Comparison of ENCODE assay signal across 10 cellular contexts in genomic region chr2:134252092-134252775, GRCh38. TPM values are rescaled to one million over a fixed set of nuclear protein-coding genes. Genes with fewer than 3 reads are reported as not detected.
DNase-seq lines count a peak whose midpoint lies in the region; ATAC-seq and TF ChIP-seq lines count a peak whose summit lies in the region.
"Had no signal": no experiment of that assay in that cellular context is flagged by ENCODE, and none has a peak within 500 bp of the region (broad histone marks: within the 10 kb centered on the region; RNA-seq: fewer than 3 reads in every experiment).

No MANE protein-coding gene starts in this region.

- H3K9me3 ChIP-seq in DOHH2 (ENCODE audit: control insufficient read depth, insufficient read depth, low read length) (no peaks in the 10 kb centered on the region; the same call in 1 of the 2 replicates), Loucy (ENCODE audit: insufficient read depth, low read depth, low read length) (no peaks in the 10 kb centered on the region), T-helper 17 cell (ENCODE audit: control insufficient read depth, low read length, poor library complexity, severe bottlenecking) (no peaks in the 10 kb centered on the region), PC-9 (ENCODE audit: insufficient read depth, low read depth) (no peaks in the 10 kb centered on the region)

- POLR2A ChIA-PET in PC-9 (lab: Charles Lee; ENCODE audit: unreplicated experiment) = no interaction called here

- H3K27ac Mint-ChIP-seq in T-helper 17 cell = peak overlapping the region; percentile 90
- no peak overlapping the region for H3K27ac Mint-ChIP-seq in natural killer cell treated with Interleukin-12 subunit alpha and Interleukin-12 subunit beta and Interleukin-15 and Interleukin-18, amount 100 ng/mL, for 72 hours
- H3K27ac Mint-ChIP-seq: type B pancreatic cell had no signal

- CTCF ChIA-PET in PC-9 (lab: Charles Lee) = no interaction called here

- peaks cover 5% of the 10 kb centered on the region for H3K36me3 Mint-ChIP-seq in T-helper 17 cell (ENCODE audit: low read depth)
- peaks cover 11% of the 10 kb centered on the region for H3K36me3 Mint-ChIP-seq in natural killer cell treated with Interleukin-12 subunit alpha and Interleukin-12 subunit beta and Interleukin-15 and Interleukin-18, amount 100 ng/mL, for 72 hours

- H3K9ac ChIP-seq in Loucy (ENCODE audit: low read depth, low read length, poor library complexity, severe bottlenecking) = no peak overlapping the region

- H3K9me2 ChIP-seq in DOHH2 (replicated peaks; ENCODE audit: control insufficient read depth, low read length) (no peaks in the 10 kb centered on the region), Loucy (replicated peaks; ENCODE audit: low read depth, low read length) (no peaks in the 10 kb centered on the region), PC-9 (ENCODE audit: insufficient read depth) (no peaks in the 10 kb centered on the region)

- BruUV-seq in PC-9 (replicated peaks; lab: Mats Ljungman, UMichigan) = no TSS peak

- intact Hi-C loops in PC-9 (cut with micrococcal nuclease; ENCODE audit: unreplicated experiment) = no loop called here

- H3F3A ChIP-seq in DOHH2 (ENCODE audit: control insufficient read depth, insufficient read depth) (peaks cover 23% of the 10 kb centered on the region), Loucy (ENCODE audit: low read depth) (no peaks in the 10 kb centered on the region), PC-9 (ENCODE audit: insufficient read depth, low read depth) (no peaks in the 10 kb centered on the region)

- H3K27me3 ChIP-seq in DOHH2 (ENCODE audit: control insufficient read depth, low read length) (no peaks in the 10 kb centered on the region), Loucy (ENCODE audit: insufficient read depth, low read length, poor library complexity, severe bottlenecking) (no peaks in the 10 kb centered on the region), PC-9 (ENCODE audit: insufficient read depth, low read depth) (no peaks in the 10 kb centered on the region)

- H3K4me3 ChIP-seq in DOHH2 (ENCODE audit: low read length) (peak overlapping the region; percentile 69), Loucy (ENCODE audit: low read length, poor library complexity, severe bottlenecking) (no peak overlapping the region), PC-9 (no peak overlapping the region)

- peaks cover 69% of the 10 kb centered on the region for H3K4me1 Mint-ChIP-seq in T-helper 17 cell
- peaks cover 56 to 57% of the 10 kb centered on the region in 2 donors for H3K4me1 Mint-ChIP-seq in natural killer cell treated with Interleukin-12 subunit alpha and Interleukin-12 subunit beta and Interleukin-15 and Interleukin-18, amount 100 ng/mL, for 72 hours (ENCODE audit: low read depth in 2 of 2)

- DNase-seq in T-helper 17 cell (no peak), retina (no peak), DMS114 treated with DMSO at 0.1 percent for 48 hours (lab: John Stamatoyannopoulos, UW; ENCODE audit: unreplicated experiment) (no peak), PC-9 (no peak)
- no peak for DNase-seq in natural killer cell treated with Interleukin-12 subunit alpha and Interleukin-12 subunit beta and Interleukin-15 and Interleukin-18, amount 100 ng/mL, for 72 hours (ENCODE audit: low spot score)
- DNase-seq: NCI-H446 treated with DMSO at 0.1 percent for 48 hours had no signal

- peaks cover 28% of the 10 kb centered on the region for H3K36me3 ChIP-seq in DOHH2 (ENCODE audit: control insufficient read depth, low read length)
- peaks cover 11% of the 10 kb centered on the region; the same call in 1 of the 2 replicates for H3K36me3 ChIP-seq in Loucy (ENCODE audit: insufficient read depth, low read length)
- no peaks in the 10 kb centered on the region for H3K36me3 ChIP-seq in PC-9 (ENCODE audit: low read depth)

- H2AFZ ChIP-seq in Loucy (ENCODE audit: low read length) (no peak overlapping the region), PC-9 (no peak overlapping the region)

- H4K20me1 ChIP-seq in DOHH2 (ENCODE audit: control insufficient read depth, insufficient read depth, low read depth, low read length) = peaks cover 4% of the 10 kb centered on the region; the same call in 1 of the 2 replicates
- H4K20me1 ChIP-seq in Loucy (ENCODE audit: insufficient read depth, low read length, poor library complexity, severe bottlenecking) = no peaks in the 10 kb centered on the region
- H4K20me1 ChIP-seq in PC-9 (ENCODE audit: insufficient read depth) = no peaks in the 10 kb centered on the region

- H3K4me1 ChIP-seq in DOHH2 (ENCODE audit: control insufficient read depth, low read length) = peaks cover 98% of the 10 kb centered on the region
- H3K4me1 ChIP-seq in Loucy (ENCODE audit: insufficient read depth, low read length, poor library complexity, severe bottlenecking) = peaks cover 92% of the 10 kb centered on the region
- no peaks in the 10 kb centered on the region for H3K4me1 ChIP-seq in PC-9 (replicated peaks; ENCODE audit: insufficient read depth)

- TF ChIP-seq CTCF in DOHH2 (IDR thresholded peaks at IDR 0.05; ENCODE audit: low read depth, low read length, poor library complexity, severe bottlenecking) (no peak), Loucy (conservative IDR thresholded peaks at IDR 0.05; ENCODE audit: low read length) (no peak), PC-9 (conservative IDR thresholded peaks at IDR 0.05) (no peak)

- H3K4me2 ChIP-seq in DOHH2 (ENCODE audit: low read length) = peak overlapping the region; percentile 70
- peak overlapping the region; percentile 36 for H3K4me2 ChIP-seq in Loucy (ENCODE audit: low read depth, low read length, poor library complexity, severe bottlenecking)
- H3K4me2 ChIP-seq in PC-9 = no peak overlapping the region

- H3K79me2 ChIP-seq in DOHH2 (ENCODE audit: control insufficient read depth, low read length) (peaks cover 98% of the 10 kb centered on the region), Loucy (ENCODE audit: insufficient read depth, low read length) (peaks cover 94% of the 10 kb centered on the region), PC-9 (ENCODE audit: low read depth) (no peaks in the 10 kb centered on the region)

- peak overlapping the region; percentile 87 for H3K27ac ChIP-seq in DOHH2 (ENCODE audit: low read depth, low read length)
- H3K27ac ChIP-seq in PC-9 = no peak overlapping the region

- no peaks in the 10 kb centered on the region for H3K27me3 Mint-ChIP-seq in T-helper 17 cell
- H3K27me3 Mint-ChIP-seq in natural killer cell treated with Interleukin-12 subunit alpha and Interleukin-12 subunit beta and Interleukin-15 and Interleukin-18, amount 100 ng/mL, for 72 hours = peaks cover 5 to 7% of the 10 kb centered on the region in 2 donors
- H3K27me3 Mint-ChIP-seq: type B pancreatic cell had no signal

- H3K4me3 Mint-ChIP-seq in T-helper 17 cell = peak overlapping the region; percentile 71
- H3K4me3 Mint-ChIP-seq in natural killer cell treated with Interleukin-12 subunit alpha and Interleukin-12 subunit beta and Interleukin-15 and Interleukin-18, amount 100 ng/mL, for 72 hours = peak overlapping the region; percentile 14
- H3K4me3 Mint-ChIP-seq: type B pancreatic cell had no signal

- H3K9me3 Mint-ChIP-seq in natural killer cell treated with Interleukin-12 subunit alpha and Interleukin-12 subunit beta and Interleukin-15 and Interleukin-18, amount 100 ng/mL, for 72 hours = no peaks in the 10 kb centered on the region
- H3K9me3 Mint-ChIP-seq: type B pancreatic cell had no signal

- ATAC-seq in T-helper 17 cell (peak; percentile 76), GM21515 (IDR thresholded peaks at IDR 0.05; ENCODE audit: unreplicated experiment) (no peak)
- peak; percentile 43 to 65 for ATAC-seq in natural killer cell treated with Interleukin-12 subunit alpha and Interleukin-12 subunit beta and Interleukin-15 and Interleukin-18, amount 100 ng/mL, for 72 hours

RNA-seq across cellular contexts. Expression of gene MGAT5, which starts 1.6 kb away (rescaled TPM):
- total RNA-seq in T-helper 17 cell (100 to 1,000 TPM; 120 to 127 TPM), PC-9 (2021) (33.5 and 37.7 TPM in 2 replicates)
- total RNA-seq in natural killer cell treated with Interleukin-12 subunit alpha and Interleukin-12 subunit beta and Interleukin-15 and Interleukin-18, amount 100 ng/mL, for 72 hours = 10 to 100 TPM; 58.1 to 99.5 TPM
